Comparison of ENCODE assay signal across 8 cellular contexts in genomic region chr3:160754855-160755747, GRCh38. TPM values are rescaled to one million over a fixed set of nuclear protein-coding genes. Genes with fewer than 3 reads are reported as not detected.
DNase-seq lines count a peak whose midpoint lies in the region; ATAC-seq and TF ChIP-seq lines count a peak whose summit lies in the region.

No MANE protein-coding gene starts in this region.

- H3K79me2 ChIP-seq in fibroblast of lung (ENCODE audit: control insufficient read depth, insufficient read depth, low read length) = no peaks in the 10 kb centered on the region

- no peaks in the 10 kb centered on the region for H3K9me3 ChIP-seq in fibroblast of lung (ENCODE audit: control insufficient read depth, insufficient read depth, low read depth, low read length)

- peaks cover 5% of the 10 kb centered on the region for H3K4me1 ChIP-seq in fibroblast of lung (ENCODE audit: control insufficient read depth, extremely low read depth, insufficient read depth, low read length)

- peak overlapping the region; percentile 78 for H3K9ac ChIP-seq in fibroblast of lung (ENCODE audit: insufficient read depth, low read length)

- peak overlapping the region; percentile 69 to 86 (median 82) for H3K4me3 ChIP-seq in fibroblast of lung (replicated peaks in 1 of 4; ENCODE audit: control extremely low read depth in 1 of 4, insufficient read depth in 1 of 4, low read depth in 3 of 4, low read length in 4 of 4)

- H4K20me1 ChIP-seq in fibroblast of lung (ENCODE audit: control insufficient read depth, extremely low read depth, insufficient read depth, low read length) = no peaks in the 10 kb centered on the region

- peak overlapping the region; percentile 95 for H3K4me3 Mint-ChIP-seq in activated T-helper 17 cell treated with anti-CD3 and anti-CD28 coated beads, Interleukin-2, amount 50 U/mL, for 72 hours
- peak overlapping the region; percentile 92 to 99 (median 94) for H3K4me3 Mint-ChIP-seq in naive thymus-derived CD8-positive, alpha-beta T cell
- H3K4me3 Mint-ChIP-seq in stimulated activated memory B cell treated with anti-CD40 and anti-IgM and Interleukin-4, amounts not matched to agents 10 μg/mL and 1 μg/mL and 100 μg/mL, for 72 hours = peak overlapping the region; percentile 94

- H3K9me3 Mint-ChIP-seq in activated T-helper 17 cell treated with anti-CD3 and anti-CD28 coated beads, Interleukin-2, amount 50 U/mL, for 72 hours = no peaks in the 10 kb centered on the region
- no peaks in the 10 kb centered on the region for H3K9me3 Mint-ChIP-seq in naive thymus-derived CD8-positive, alpha-beta T cell
- no peaks in the 10 kb centered on the region for H3K9me3 Mint-ChIP-seq in stimulated activated memory B cell treated with anti-CD40 and anti-IgM and Interleukin-4, amounts not matched to agents 10 μg/mL and 1 μg/mL and 100 μg/mL, for 72 hours

- POLR2A ChIA-PET in naive thymus-derived CD8-positive, alpha-beta T cell (lab: Charles Lee) = interaction anchor here (0.7 to 1.2 kb wide), 7 partner anchors 8 to 305 kb away, joined by 3 to 5 read pairs (median 3); partner anchors contain the start of gene TRIM59

- H3K27ac ChIP-seq in fibroblast of lung (ENCODE audit: insufficient read depth, low read length) = peak overlapping the region; percentile 74

- peak; percentile 88 for ATAC-seq in activated T-helper 17 cell treated with anti-CD3 and anti-CD28 coated beads, Interleukin-2, amount 50 U/mL, for 72 hours (replicated peaks)
- peak; percentile 78 to 81 for ATAC-seq in naive thymus-derived CD8-positive, alpha-beta T cell
- ATAC-seq in stimulated activated memory B cell treated with anti-CD40 and anti-IgM and Interleukin-4, amounts not matched to agents 10 μg/mL and 1 μg/mL and 100 μg/mL, for 72 hours = peak; percentile 92

- peak; percentile 92 for DNase-seq in EH (ENCODE audit: low read depth)
- peak; percentile 83 for DNase-seq in GOT3 (lab: John Stamatoyannopoulos, UW)
- peak; percentile 81 to 87 for DNase-seq in Kasumi-1 (lab: John Stamatoyannopoulos, UW)
- peak; percentile 92 for DNase-seq in RPMI7951 (ENCODE audit: low read depth)
- peak; percentile 91 to 93 for DNase-seq in fibroblast of lung (ENCODE audit: low read depth in 2 of 2)
- DNase-seq in naive thymus-derived CD8-positive, alpha-beta T cell = peak; percentile 81 to 94 (median 88)

- no peak for TF ChIP-seq CTCF in fibroblast of lung (conservative IDR thresholded peaks at IDR 0.05 in 1 of 2, IDR thresholded peaks at IDR 0.05 in 1 of 2; ENCODE audit: low read depth in 1 of 2, low read length in 2 of 2)

- peaks cover 15% of the 10 kb centered on the region for H3K27me3 ChIP-seq in fibroblast of lung (ENCODE audit: control insufficient read depth, insufficient read depth, low read length)

- H3K27me3 Mint-ChIP-seq in activated T-helper 17 cell treated with anti-CD3 and anti-CD28 coated beads, Interleukin-2, amount 50 U/mL, for 72 hours = peaks cover 4% of the 10 kb centered on the region
- peaks cover 7 to 23% (median 13%) of the 10 kb centered on the region in 5 donors for H3K27me3 Mint-ChIP-seq in naive thymus-derived CD8-positive, alpha-beta T cell
- peaks cover 15% of the 10 kb centered on the region for H3K27me3 Mint-ChIP-seq in stimulated activated memory B cell treated with anti-CD40 and anti-IgM and Interleukin-4, amounts not matched to agents 10 μg/mL and 1 μg/mL and 100 μg/mL, for 72 hours

- H3K4me2 ChIP-seq in fibroblast of lung (ENCODE audit: extremely low read depth, insufficient read depth, low read length) = peak overlapping the region; percentile 88

- H3K36me3 Mint-ChIP-seq in activated T-helper 17 cell treated with anti-CD3 and anti-CD28 coated beads, Interleukin-2, amount 50 U/mL, for 72 hours (ENCODE audit: low read depth) = no peaks in the 10 kb centered on the region
- H3K36me3 Mint-ChIP-seq in naive thymus-derived CD8-positive, alpha-beta T cell = peaks cover 0 to 3% (median 0%) of the 10 kb centered on the region in 3 donors
- H3K36me3 Mint-ChIP-seq in stimulated activated memory B cell treated with anti-CD40 and anti-IgM and Interleukin-4, amounts not matched to agents 10 μg/mL and 1 μg/mL and 100 μg/mL, for 72 hours = no peaks in the 10 kb centered on the region

- H2AFZ ChIP-seq in fibroblast of lung (ENCODE audit: low read length) = peak overlapping the region; percentile 97

- peaks cover 12% of the 10 kb centered on the region for H3K4me1 Mint-ChIP-seq in activated T-helper 17 cell treated with anti-CD3 and anti-CD28 coated beads, Interleukin-2, amount 50 U/mL, for 72 hours
- peaks cover 17 to 40% (median 32%) of the 10 kb centered on the region in 4 donors for H3K4me1 Mint-ChIP-seq in naive thymus-derived CD8-positive, alpha-beta T cell
- peaks cover 45% of the 10 kb centered on the region for H3K4me1 Mint-ChIP-seq in stimulated activated memory B cell treated with anti-CD40 and anti-IgM and Interleukin-4, amounts not matched to agents 10 μg/mL and 1 μg/mL and 100 μg/mL, for 72 hours

- H3K36me3 ChIP-seq in fibroblast of lung (ENCODE audit: control insufficient read depth, insufficient read depth, low read length) = no peaks in the 10 kb centered on the region

- peak overlapping the region; percentile 90 for H3K27ac Mint-ChIP-seq in activated T-helper 17 cell treated with anti-CD3 and anti-CD28 coated beads, Interleukin-2, amount 50 U/mL, for 72 hours
- peak overlapping the region; percentile 68 to 98 (median 96) for H3K27ac Mint-ChIP-seq in naive thymus-derived CD8-positive, alpha-beta T cell
- peak overlapping the region; percentile 92 for H3K27ac Mint-ChIP-seq in stimulated activated memory B cell treated with anti-CD40 and anti-IgM and Interleukin-4, amounts not matched to agents 10 μg/mL and 1 μg/mL and 100 μg/mL, for 72 hours

RNA-seq across cellular contexts. Expression of gene PPM1L, which starts 0.9 kb away (rescaled TPM):
- total RNA-seq in RPMI7951 (2014; rRNA removed; shearing (Covaris generic)) = 0.39 and 1.6 TPM in 2 replicates
- total RNA-seq in activated T-helper 17 cell treated with anti-CD3 and anti-CD28 coated beads, Interleukin-2, amount 50 U/mL, for 72 hours = 1 to 10 TPM; 2.1 to 3.1 TPM
- total RNA-seq in fibroblast of lung = 2.1 and 2.5 TPM in 2 replicates
- 0.33 and 0.42 TPM in 2 replicates for polyA plus RNA-seq in fibroblast of lung
- 0.34 and 0.41 TPM in 2 replicates for polyA plus RNA-seq in fibroblast of lung (2012)
- 0.19 and 1.0 TPM in 2 replicates for polyA minus RNA-seq in fibroblast of lung (ENCODE audit: low replicate concordance)
- 1 to 10 TPM; 4.1 to 5.9 TPM for total RNA-seq in naive thymus-derived CD8-positive, alpha-beta T cell
- polyA plus RNA-seq in naive thymus-derived CD8-positive, alpha-beta T cell = 1 to 10 TPM in 2 of 3 donors, under 1 TPM in 1; 0.46 to 1.9 (median 1.0) TPM

Comparison
In these comparisons a context has a peak if more than half of its experiments do, and no peak if none do; other contexts are left out.
1. Peak in every context shown above with its lines: DNase-seq, ATAC-seq, H3K4me3 ChIP-seq and H3K27ac ChIP-seq.